In genomic region chr12:122730215-122731014, GRCh38 we compare ENCODE assay signal across 8 cellular contexts. TPM values are rescaled to one million over a fixed set of nuclear protein-coding genes. Genes with fewer than 3 reads are reported as not detected.
DNase-seq lines count a peak whose midpoint lies in the region; ATAC-seq and TF ChIP-seq lines count a peak whose summit lies in the region.

TSS of gene HCAR1 (minus strand) at chr12:122730844. CDS start at chr12:122730339, 505 bp downstream.

- peaks cover 44 to 48% (median 46%) of the 10 kb centered on the region in 3 donors for H3K4me1 Mint-ChIP-seq in T-cell
- peaks cover 29% of the 10 kb centered on the region for H3K4me1 Mint-ChIP-seq in endodermal cell

- WGBS in endodermal cell (ENCODE audit: insufficient coverage in 1 of 2, insufficient read length in 1 of 2), 2 experiments, result 91 to 93% methylated on average over 25 to 32 of the region's 32 CpGs

- no peaks in the 10 kb centered on the region for H3K9me3 ChIP-seq in endodermal cell (ENCODE audit: control insufficient read depth, low read length)

- peak within 1 kb of the TSS in 1 of 2 donors; percentile 39 for H3K27ac Mint-ChIP-seq in T-cell
- peak within 1 kb of the TSS; percentile 17 for H3K27ac Mint-ChIP-seq in endodermal cell

- H3K36me3 ChIP-seq in endodermal cell (ENCODE audit: control insufficient read depth, insufficient read depth, low read length), result no peaks in the 10 kb centered on the region

- H3K27me3 ChIP-seq in endodermal cell (ENCODE audit: control insufficient read depth, insufficient read depth, low read length, poor library complexity, severe bottlenecking), result no peaks in the 10 kb centered on the region

- no peak within 1 kb of the TSS for H3K27ac ChIP-seq in endodermal cell (ENCODE audit: low read depth, low read length)

- ATAC-seq in T-cell (replicated peaks in 1 of 4) (peak; percentile 62 to 92 (median 77)), HG03439 (IDR thresholded peaks at IDR 0.05; ENCODE audit: unreplicated experiment) (no peak), GM19035 (IDR thresholded peaks at IDR 0.05; ENCODE audit: unreplicated experiment) (no peak), left lobe of liver (no peak)

- H3K4me3 Mint-ChIP-seq in T-cell (peak within 1 kb of the TSS; percentile 17 to 56 (median 24)), endodermal cell (no peak within 1 kb of the TSS)

- H3K27me3 Mint-ChIP-seq in T-cell (peaks cover 0 to 9% of the 10 kb centered on the region in 2 donors), endodermal cell (ENCODE audit: insufficient read depth) (no peaks in the 10 kb centered on the region)

- CTCF ChIA-PET in T-cell (lab: Charles Lee), result no interaction called here

- POLR2A ChIA-PET in T-cell (lab: Charles Lee), result no interaction called here

- DNase-seq in DMS79 treated with DMSO at 0.1 percent for 48 hours (lab: John Stamatoyannopoulos, UW), result peak; percentile 70
- peak in 27 of 34 experiments; percentile 4 to 44 (median 16) for DNase-seq in T-cell
- DNase-seq in endodermal cell, result peak; percentile 73
- DNase-seq in stimulated activated CD4-positive, alpha-beta T cell treated with anti-CD3 and anti-CD28 coated beads, Interleukin-15, amount 100 ng/mL, for 24 hours, result peak; percentile 80
- DNase-seq in NCI-H2171 (lab: John Stamatoyannopoulos, UW), result no peak
- DNase-seq in left lobe of liver (ENCODE audit: low spot score), result no peak

- no peak within 1 kb of the TSS for H3K4me3 ChIP-seq in endodermal cell (ENCODE audit: low read length)

- H3K9ac ChIP-seq in endodermal cell (ENCODE audit: extremely low read depth, low read length, poor library complexity, severe bottlenecking), result no peak within 1 kb of the TSS

- TF ChIP-seq CTCF in endodermal cell (conservative IDR thresholded peaks at IDR 0.05), result peak; percentile 45

- no peaks in the 10 kb centered on the region for H3K36me3 Mint-ChIP-seq in T-cell
- no peaks in the 10 kb centered on the region for H3K36me3 Mint-ChIP-seq in endodermal cell (ENCODE audit: low read depth)

- H3K4me1 ChIP-seq in endodermal cell (ENCODE audit: control insufficient read depth, insufficient read depth, low read length), result peaks cover 7% of the 10 kb centered on the region

- no peaks in the 10 kb centered on the region for H3K9me3 Mint-ChIP-seq in T-cell
- no peaks in the 10 kb centered on the region for H3K9me3 Mint-ChIP-seq in endodermal cell

RNA-seq across cellular contexts. Expression of gene HCAR1, which starts in this region (rescaled TPM):
- under 1 TPM in 2 of 5 donors, not detected in 3; 0.06 to 0.19 TPM for total RNA-seq in T-cell
- total RNA-seq in endodermal cell, result under 1 TPM in 1 of 2 donors, not detected in 1; 0.04 TPM
- polyA plus RNA-seq in endodermal cell (2013, experiment 1 of 2), result not detected
- not detected for polyA plus RNA-seq in endodermal cell (2013, experiment 2 of 2)
- not detected for total RNA-seq in left lobe of liver

Comparison
In these comparisons a context has a peak if more than half of its experiments do, and no peak if none do; other contexts are left out.
1. Peak in DNase-seq and ATAC-seq in T-cell; RNA of the gene not detected or under 1 TPM.
2. Peak in DNase-seq in endodermal cell; RNA of the gene not detected or under 1 TPM.
3. DNase-seq: peak in DMS79 treated with DMSO at 0.1 percent for 48 hours (single experiment) and stimulated activated CD4-positive, alpha-beta T cell treated with anti-CD3 and anti-CD28 coated beads, Interleukin-15, amount 100 ng/mL, for 24 hours (single experiment); none in NCI-H2171 (single experiment) and left lobe of liver (single experiment).